27 cellular contexts compared by ENCODE assay signal in the genomic region with DNA sequence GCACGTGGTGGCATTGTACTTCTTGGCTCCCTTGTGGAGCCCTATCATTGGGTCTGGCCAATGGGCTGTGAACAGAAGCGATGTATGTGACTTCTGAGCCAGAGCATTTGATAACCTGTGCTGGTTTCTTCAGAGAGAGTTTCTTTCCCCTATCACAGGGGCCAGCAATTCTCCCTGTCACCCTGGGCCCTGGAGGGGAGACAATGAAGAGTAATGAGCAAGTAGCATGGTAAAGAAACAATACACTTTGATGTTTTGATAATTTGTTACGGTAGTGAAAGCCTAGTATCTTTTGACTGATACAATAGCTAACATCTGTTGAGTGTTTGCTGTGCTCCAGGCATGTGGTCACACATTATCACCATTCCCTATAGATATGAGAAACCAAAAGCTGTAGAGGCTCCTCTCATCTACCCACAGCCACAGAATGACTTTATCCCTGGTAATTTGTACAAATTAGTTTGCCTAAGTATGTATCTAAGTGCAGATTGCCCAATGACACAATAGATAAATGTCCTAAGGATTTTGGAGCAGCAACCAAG.
"Had no signal": no experiment of that assay in that cellular context is flagged by ENCODE, and none has a peak within 500 bp of the region (broad histone marks: within the 10 kb centered on the region; RNA-seq: fewer than 3 reads in every experiment).

No MANE protein-coding gene starts in this region.

- H3K9me3 ChIP-seq: adrenal gland, SJSA1 had no signal

- H3K27ac ChIP-seq: adrenal gland, brain microvascular endothelial cell, cardiac muscle cell, RWPE1, SJSA1 had no signal

- H3K36me3 ChIP-seq: adrenal gland, brain microvascular endothelial cell, cardiac muscle cell, SJSA1 had no signal

- DNase-seq: activated CD4-positive, alpha-beta T cell treated with anti-CD3 and anti-CD28 coated beads for 4 hours; activated CD8-positive, alpha-beta memory T cell treated with anti-CD3 and anti-CD28 coated beads, Interleukin-2, amount 50 U/mL, for 48 hours; activated CD8-positive, alpha-beta T cell treated with anti-CD3 and anti-CD28 coated beads, Interleukin-2, amount 10 ng/mL, durations not matched to agents 7 days and 5 days; activated naive CD4-positive, alpha-beta T cell treated with anti-CD3 and anti-CD28 coated beads, Interleukin-2, amount 50 U/mL, for 16 hours; activated naive CD8-positive, alpha-beta T cell treated with anti-CD3 and anti-CD28 coated beads, Interleukin-2, amount 10 ng/mL, durations not matched to agents 7 days and 5 days; activated T-cell treated with anti-CD3 and anti-CD28 coated beads, Interleukin-2, amount 50 U/mL, for 1 hour; adrenal gland; brain microvascular endothelial cell; Karpas-422; MM.1S; NCI-H1105 treated with DMSO at 0.1 percent for 48 hours; NCI-H1436 treated with DMSO at 0.1 percent for 48 hours; NCI-H187 treated with DMSO at 0.1 percent for 48 hours; NCI-H2081 treated with DMSO at 0.1 percent for 48 hours; NCI-H345; NCI-H510A treated with DMSO at 0.1 percent for 48 hours; NCI-H82; Right ventricle myocardium superior; SW 1271 had no signal

- H3K36me3 Mint-ChIP-seq: activated naive CD8-positive, alpha-beta T cell treated with anti-CD3 and anti-CD28 coated beads, Interleukin-2, amount 10 ng/mL, durations not matched to agents 7 days and 5 days had no signal

- H3K4me1 Mint-ChIP-seq: activated naive CD8-positive, alpha-beta T cell treated with anti-CD3 and anti-CD28 coated beads, Interleukin-2, amount 10 ng/mL, durations not matched to agents 7 days and 5 days had no signal

- H3K4me3 Mint-ChIP-seq: activated CD8-positive, alpha-beta T cell treated with anti-CD3 and anti-CD28 coated beads, Interleukin-2, amount 10 ng/mL, durations not matched to agents 7 days and 5 days; activated naive CD8-positive, alpha-beta T cell treated with anti-CD3 and anti-CD28 coated beads, Interleukin-2, amount 10 ng/mL, durations not matched to agents 7 days and 5 days; T-helper 2 cell treated with Interferon-gamma antibody and Interleukin-4, amounts not matched to agents 5 μg/mL and 100 μg/mL, for 36 hours had no signal

- H3K4me3 ChIP-seq: adrenal gland, cardiac muscle cell, K562, SJSA1 had no signal

- H3K4me1 ChIP-seq: SJSA1 had no signal

- ATAC-seq: activated CD4-positive, CD25-positive, alpha-beta regulatory T cell treated with anti-CD3 and anti-CD28 coated beads, Interleukin-2, amount 50 U/mL, for 24 hours; activated CD8-positive, alpha-beta T cell treated with anti-CD3 and anti-CD28 coated beads, Interleukin-2, amount 10 ng/mL, durations not matched to agents 7 days and 5 days; K562; Panc1; SK-N-SH treated with all-trans-retinoic acid at 6 μM for 48 hours had no signal

- H3K27ac Mint-ChIP-seq: activated CD8-positive, alpha-beta T cell treated with anti-CD3 and anti-CD28 coated beads, Interleukin-2, amount 10 ng/mL, durations not matched to agents 7 days and 5 days; activated naive CD8-positive, alpha-beta T cell treated with anti-CD3 and anti-CD28 coated beads, Interleukin-2, amount 10 ng/mL, durations not matched to agents 7 days and 5 days; T-helper 2 cell treated with Interferon-gamma antibody and Interleukin-4, amounts not matched to agents 5 μg/mL and 100 μg/mL, for 36 hours had no signal

- H3K27me3 ChIP-seq: brain microvascular endothelial cell, cardiac muscle cell, SJSA1 had no signal

- H3K9me3 Mint-ChIP-seq: activated naive CD8-positive, alpha-beta T cell treated with anti-CD3 and anti-CD28 coated beads, Interleukin-2, amount 10 ng/mL, durations not matched to agents 7 days and 5 days; T-helper 2 cell treated with Interferon-gamma antibody and Interleukin-4, amounts not matched to agents 5 μg/mL and 100 μg/mL, for 36 hours had no signal
